13 cellular contexts compared by ENCODE assay signal in the genomic region with DNA sequence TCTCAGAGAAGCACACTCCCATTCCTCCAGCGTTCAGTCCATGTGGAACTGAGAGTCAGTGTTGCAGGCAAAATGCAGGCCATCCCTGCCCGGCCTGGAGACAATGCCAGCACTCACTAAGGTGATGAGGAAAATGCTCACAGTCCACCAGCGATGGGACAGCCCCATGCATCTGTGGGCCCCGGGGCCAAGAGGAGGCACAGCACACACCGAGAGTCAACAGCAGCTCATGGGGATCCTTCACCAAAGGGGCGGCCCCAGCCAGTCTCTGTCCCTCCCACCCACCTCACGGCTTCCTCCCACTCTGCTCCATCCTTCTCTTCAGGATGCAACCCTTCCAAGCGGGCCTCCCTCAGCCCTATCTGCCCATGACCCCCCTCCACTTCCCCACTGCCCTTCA. TPM values are rescaled to one million over a fixed set of nuclear protein-coding genes. Genes with fewer than 3 reads are reported as not detected.
A peak's percentile ranks its signal among the peaks of the same experiment; 100 is the strongest.
DNase-seq lines count a peak whose midpoint lies in the region; ATAC-seq and TF ChIP-seq lines count a peak whose summit lies in the region.
"Had no signal": no experiment of that assay in that cellular context is flagged by ENCODE, and none has a peak within 500 bp of the region (broad histone marks: within the 10 kb centered on the region; RNA-seq: fewer than 3 reads in every experiment).

No MANE protein-coding gene starts in this region.

- DNase-seq in CD8-positive, alpha-beta T cell, result no peak
- DNase-seq in activated T-helper 2 cell treated with anti-CD3 and anti-CD28 coated beads, Interferon-gamma antibody, Interleukin-2, Interleukin-4, amounts not matched to agents 10 μg/mL and 5 μg/mL and 100 μg/mL, durations not matched to agents 14 hours and 24 hours and 36 hours (ENCODE audit: low spot score), result no peak
- peak in 1 of 9 donors; percentile 37 for DNase-seq in naive thymus-derived CD4-positive, alpha-beta T cell
- DNase-seq in Kasumi-1 (lab: John Stamatoyannopoulos, UW), result no peak
- no peak for DNase-seq in upper lobe of left lung
- no peak for DNase-seq in NCI-H187 treated with DMSO at 0.1 percent for 48 hours (lab: John Stamatoyannopoulos, UW)
- DNase-seq: foreskin fibroblast, mucosa of descending colon, NCI-H1436, WERI-Rb-1 had no signal

- H3K36me3 Mint-ChIP-seq in CD8-positive, alpha-beta T cell, result peaks cover 50% of the 10 kb centered on the region
- H3K36me3 Mint-ChIP-seq in activated T-helper 2 cell treated with anti-CD3 and anti-CD28 coated beads, Interferon-gamma antibody, Interleukin-2, Interleukin-4, amounts not matched to agents 10 μg/mL and 5 μg/mL and 100 μg/mL, durations not matched to agents 14 hours and 24 hours and 36 hours (ENCODE audit: low read depth), result peaks cover 71% of the 10 kb centered on the region
- peaks cover 3 to 42% (median 25%) of the 10 kb centered on the region in 5 donors for H3K36me3 Mint-ChIP-seq in naive thymus-derived CD4-positive, alpha-beta T cell

- 76 to 94% methylated on average over 5 to 8 of the region's 8 CpGs for WGBS in upper lobe of left lung, 2 donors

- H3K4me1 ChIP-seq in CD8-positive, alpha-beta T cell (ENCODE audit: insufficient read depth, low read length), result peaks cover 91% of the 10 kb centered on the region
- H3K4me1 ChIP-seq in naive thymus-derived CD4-positive, alpha-beta T cell (ENCODE audit: control insufficient read depth in 2 of 2, insufficient read depth in 2 of 2, low read length in 2 of 2), result peaks cover 73 to 74% of the 10 kb centered on the region in 2 donors
- peaks cover 8 to 18% (median 15%) of the 10 kb centered on the region in 4 donors for H3K4me1 ChIP-seq in upper lobe of left lung
- H3K4me1 ChIP-seq: SJSA1 had no signal

- H3K4me1 Mint-ChIP-seq in CD8-positive, alpha-beta T cell (ENCODE audit: low read depth), result peaks cover 95% of the 10 kb centered on the region
- peaks cover 80% of the 10 kb centered on the region for H3K4me1 Mint-ChIP-seq in activated T-helper 2 cell treated with anti-CD3 and anti-CD28 coated beads, Interferon-gamma antibody, Interleukin-2, Interleukin-4, amounts not matched to agents 10 μg/mL and 5 μg/mL and 100 μg/mL, durations not matched to agents 14 hours and 24 hours and 36 hours (ENCODE audit: low read depth)
- H3K4me1 Mint-ChIP-seq in naive thymus-derived CD4-positive, alpha-beta T cell, result peaks cover 79 to 95% (median 88%) of the 10 kb centered on the region in 7 donors

- peak overlapping the region; percentile 7 for H3K27ac ChIP-seq in CD8-positive, alpha-beta T cell (ENCODE audit: low read depth, low read length)
- peak overlapping the region; percentile 69 for H3K27ac ChIP-seq in naive thymus-derived CD4-positive, alpha-beta T cell (ENCODE audit: low read depth, low read length)
- no peak overlapping the region for H3K27ac ChIP-seq in upper lobe of left lung
- H3K27ac ChIP-seq: SJSA1, suprapubic skin, WERI-Rb-1 had no signal

- H3K27ac Mint-ChIP-seq in CD8-positive, alpha-beta T cell, result peak overlapping the region; percentile 92
- H3K27ac Mint-ChIP-seq in activated T-helper 2 cell treated with anti-CD3 and anti-CD28 coated beads, Interferon-gamma antibody, Interleukin-2, Interleukin-4, amounts not matched to agents 10 μg/mL and 5 μg/mL and 100 μg/mL, durations not matched to agents 14 hours and 24 hours and 36 hours, result peak overlapping the region; percentile 64
- H3K27ac Mint-ChIP-seq in naive thymus-derived CD4-positive, alpha-beta T cell, result peak overlapping the region; percentile 35 to 99 (median 89)

- POLR2A ChIA-PET in CD8-positive, alpha-beta T cell (lab: Charles Lee), result interaction anchor here (0.6 to 2.3 kb wide), 3 partner anchors 9 to 45 kb away, joined by 3 to 9 read pairs (median 3); no protein-coding TSS in a partner anchor
- POLR2A ChIA-PET in naive thymus-derived CD4-positive, alpha-beta T cell (lab: Charles Lee), result interaction anchor here (0.8 to 5.1 kb wide), 11 partner anchors 10 to 62 kb away, joined by 3 to 37 read pairs (median 10); no protein-coding TSS in a partner anchor

- ATAC-seq in CD8-positive, alpha-beta T cell, result peak; percentile 18
- peak; percentile 39 for ATAC-seq in GM21786 (IDR thresholded peaks at IDR 0.05; ENCODE audit: unreplicated experiment)
- no peak for ATAC-seq in naive thymus-derived CD4-positive, alpha-beta T cell
- no peak for ATAC-seq in upper lobe of left lung (ENCODE audit: low FRiP score in 2 of 2)
- ATAC-seq: mucosa of descending colon had no signal

- H3K9me3 ChIP-seq in CD8-positive, alpha-beta T cell (ENCODE audit: low read length), result no peaks in the 10 kb centered on the region
- no peaks in the 10 kb centered on the region for H3K9me3 ChIP-seq in naive thymus-derived CD4-positive, alpha-beta T cell (ENCODE audit: control insufficient read depth in 2 of 3, low read length in 3 of 3)
- H3K9me3 ChIP-seq in upper lobe of left lung, result no peaks in the 10 kb centered on the region
- H3K9me3 ChIP-seq: mucosa of descending colon, SJSA1, suprapubic skin had no signal

- peak overlapping the region; percentile 94 for H3K4me3 Mint-ChIP-seq in CD8-positive, alpha-beta T cell
- peak overlapping the region; percentile 87 for H3K4me3 Mint-ChIP-seq in activated T-helper 2 cell treated with anti-CD3 and anti-CD28 coated beads, Interferon-gamma antibody, Interleukin-2, Interleukin-4, amounts not matched to agents 10 μg/mL and 5 μg/mL and 100 μg/mL, durations not matched to agents 14 hours and 24 hours and 36 hours (ENCODE audit: low read depth)
- peak overlapping the region; percentile 64 to 100 (median 97) for H3K4me3 Mint-ChIP-seq in naive thymus-derived CD4-positive, alpha-beta T cell

- TF ChIP-seq POLR2A in upper lobe of left lung (IDR thresholded peaks at IDR 0.05), result no peak

- H3K27me3 Mint-ChIP-seq in CD8-positive, alpha-beta T cell (ENCODE audit: low read depth), result no peaks in the 10 kb centered on the region
- H3K27me3 Mint-ChIP-seq in activated T-helper 2 cell treated with anti-CD3 and anti-CD28 coated beads, Interferon-gamma antibody, Interleukin-2, Interleukin-4, amounts not matched to agents 10 μg/mL and 5 μg/mL and 100 μg/mL, durations not matched to agents 14 hours and 24 hours and 36 hours (ENCODE audit: low read depth), result no peaks in the 10 kb centered on the region
- H3K27me3 Mint-ChIP-seq in naive thymus-derived CD4-positive, alpha-beta T cell, result no peaks in the 10 kb centered on the region

- intact Hi-C loops in CD8-positive, alpha-beta T cell (cut with DNase I, micrococcal nuclease), result loop anchor here (2.0 kb wide), 4 partner anchors 15 to 57 kb away; no protein-coding TSS in a partner anchor
- intact Hi-C loops in activated T-helper 2 cell treated with anti-CD3 and anti-CD28 coated beads, Interferon-gamma antibody, Interleukin-2, Interleukin-4, amounts not matched to agents 10 μg/mL and 5 μg/mL and 100 μg/mL, durations not matched to agents 14 hours and 24 hours and 36 hours (cut with micrococcal nuclease), result loop anchor here (2.0 kb wide), 2 partner anchors 27 to 45 kb away; no protein-coding TSS in a partner anchor
- intact Hi-C loops in naive thymus-derived CD4-positive, alpha-beta T cell (cut with micrococcal nuclease), result loop anchor here in 1 of 2 donors (2.0 kb wide), 2 partner anchors 15 to 45 kb away; no protein-coding TSS in a partner anchor

- TF ChIP-seq CTCF in CD8-positive, alpha-beta T cell (IDR thresholded peaks at IDR 0.05), result no peak
- no peak for TF ChIP-seq CTCF in upper lobe of left lung (IDR thresholded peaks at IDR 0.05)

- H3K36me3 ChIP-seq in CD8-positive, alpha-beta T cell (ENCODE audit: insufficient read depth, low read length), result no peaks in the 10 kb centered on the region
- no peaks in the 10 kb centered on the region for H3K36me3 ChIP-seq in naive thymus-derived CD4-positive, alpha-beta T cell (ENCODE audit: control insufficient read depth in 2 of 3, insufficient read depth in 3 of 3, low read length in 3 of 3)
- H3K36me3 ChIP-seq in upper lobe of left lung, result no peaks in the 10 kb centered on the region
- H3K36me3 ChIP-seq: SJSA1, suprapubic skin, WERI-Rb-1 had no signal

- CTCF ChIA-PET in CD8-positive, alpha-beta T cell (lab: Charles Lee), result interaction anchor here (1.1 to 8.2 kb wide), 4 partner anchors 8 to 62 kb away, joined by 3 to 54 read pairs (median 14); no protein-coding TSS in a partner anchor
- CTCF ChIA-PET in naive thymus-derived CD4-positive, alpha-beta T cell (lab: Charles Lee), result interaction anchor here (1.0 to 2.5 kb wide), 3 partner anchors 38 to 57 kb away, joined by 3 to 19 read pairs (median 5); no protein-coding TSS in a partner anchor

- TF ChIP-seq EP300 in upper lobe of left lung (IDR thresholded peaks at IDR 0.05), result no peak

- H3K27me3 ChIP-seq in CD8-positive, alpha-beta T cell (ENCODE audit: insufficient read depth, low read length), result no peaks in the 10 kb centered on the region
- H3K27me3 ChIP-seq in naive thymus-derived CD4-positive, alpha-beta T cell (ENCODE audit: control insufficient read depth in 2 of 2, insufficient read depth in 2 of 2, low read length in 2 of 2), result no peaks in the 10 kb centered on the region
- no peaks in the 10 kb centered on the region for H3K27me3 ChIP-seq in upper lobe of left lung
- H3K27me3 ChIP-seq: SJSA1, suprapubic skin had no signal

- peak overlapping the region; percentile 9 for H3K4me3 ChIP-seq in CD8-positive, alpha-beta T cell (ENCODE audit: low read depth, low read length)
- H3K4me3 ChIP-seq in naive thymus-derived CD4-positive, alpha-beta T cell (ENCODE audit: low read length), result peak overlapping the region; percentile 22
- no peak overlapping the region for H3K4me3 ChIP-seq in upper lobe of left lung
- H3K4me3 ChIP-seq: mucosa of descending colon, SJSA1, suprapubic skin had no signal

- no peaks in the 10 kb centered on the region for H3K9me3 Mint-ChIP-seq in CD8-positive, alpha-beta T cell
- no peaks in the 10 kb centered on the region for H3K9me3 Mint-ChIP-seq in activated T-helper 2 cell treated with anti-CD3 and anti-CD28 coated beads, Interferon-gamma antibody, Interleukin-2, Interleukin-4, amounts not matched to agents 10 μg/mL and 5 μg/mL and 100 μg/mL, durations not matched to agents 14 hours and 24 hours and 36 hours
- H3K9me3 Mint-ChIP-seq in naive thymus-derived CD4-positive, alpha-beta T cell, result no peaks in the 10 kb centered on the region

RNA-seq across cellular contexts. Expression of a gene that starts 6.2 kb away (rescaled TPM):
- total RNA-seq in CD8-positive, alpha-beta T cell, result 100 to 1,000 TPM; 286 to 305 TPM
- total RNA-seq in activated T-helper 2 cell treated with anti-CD3 and anti-CD28 coated beads, Interferon-gamma antibody, Interleukin-2, Interleukin-4, amounts not matched to agents 10 μg/mL and 5 μg/mL and 100 μg/mL, durations not matched to agents 14 hours and 24 hours and 36 hours, result 317 and 330 TPM in 2 replicates
- 100 to 1,000 TPM; 389 to 465 (median 460) TPM for total RNA-seq in naive thymus-derived CD4-positive, alpha-beta T cell
- 100 to 1,000 TPM; 114 to 268 TPM for polyA plus RNA-seq in naive thymus-derived CD4-positive, alpha-beta T cell
- total RNA-seq in upper lobe of left lung, result 10 to 100 TPM; 24.6 to 61.3 (median 41.8) TPM

Comparison
In these comparisons a context has a peak if more than half of its experiments do, and no peak if none do; other contexts are left out.
1. ATAC-seq: peak in CD8-positive, alpha-beta T cell (single experiment) and GM21786 (single experiment); none in naive thymus-derived CD4-positive, alpha-beta T cell (single experiment) and upper lobe of left lung (0 of 2).
2. H3K27ac ChIP-seq: peak in CD8-positive, alpha-beta T cell (single experiment) and naive thymus-derived CD4-positive, alpha-beta T cell (single experiment); none in upper lobe of left lung (0 of 4).
3. H3K4me3 ChIP-seq: peak in CD8-positive, alpha-beta T cell (single experiment) and naive thymus-derived CD4-positive, alpha-beta T cell (single experiment); none in upper lobe of left lung (0 of 4).
4. Peak in every context shown above with its lines, with median percentiles within 50 percentile points of each other: H3K27ac Mint-ChIP-seq and H3K4me3 Mint-ChIP-seq.